Comparison of ENCODE assay signal across 27 cellular contexts in genomic region chr12:1103051-1103450, GRCh38.
"Had no signal": no experiment of that assay in that cellular context is flagged by ENCODE, and none has a peak within 500 bp of the region (broad histone marks: within the 10 kb centered on the region; RNA-seq: fewer than 3 reads in every experiment).

No MANE protein-coding gene starts in this region.

- H3K27ac ChIP-seq: epithelial cell of prostate, ovary, skin epidermis, testis, transverse colon had no signal

- H3K4me3 Mint-ChIP-seq: activated B cell treated with CpG ODN at 0.5 μM for 24 hours; activated naive CD4-positive, alpha-beta T cell treated with anti-CD3 and anti-CD28 coated beads for 36 hours; activated naive CD8-positive, alpha-beta T cell treated with anti-CD3 and anti-CD28 coated beads, Interleukin-2, amount 50 U/mL, for 24 hours; activated T-cell treated with anti-CD3 and anti-CD28 coated beads, Interleukin-2, amount 50 U/mL, for 72 hours; nephron; T-helper 2 cell treated with Interferon-gamma antibody and Interleukin-4, amounts not matched to agents 5 μg/mL and 100 μg/mL, for 36 hours had no signal

- ATAC-seq: activated naive CD8-positive, alpha-beta T cell treated with anti-CD3 and anti-CD28 coated beads, Interleukin-2, amount 50 U/mL, for 24 hours; activated T-cell treated with anti-CD3 and anti-CD28 coated beads, Interleukin-2, amount 50 U/mL, for 72 hours; left cardiac atrium; left ventricle myocardium superior; mucosa of descending colon; sciatic nerve; stimulated activated naive CD8-positive, alpha-beta T cell treated with anti-CD3 and anti-CD28 coated beads, Interleukin-15, Interleukin-2, amounts not matched to agents 100 U/mL and 50 U/mL, for 24 hours had no signal

- H3K27me3 ChIP-seq: ovary, testis, transverse colon had no signal

- H3K36me3 ChIP-seq: ovary, transverse colon had no signal

- H3K9me3 ChIP-seq: mucosa of descending colon, ovary, testis, transverse colon had no signal

- H3K27me3 Mint-ChIP-seq: activated B cell treated with CpG ODN at 0.5 μM for 24 hours; activated naive CD8-positive, alpha-beta T cell treated with anti-CD3 and anti-CD28 coated beads, Interleukin-2, amount 50 U/mL, for 24 hours; progenitor cell of endocrine pancreas had no signal

- H3K9me3 Mint-ChIP-seq: activated B cell treated with CpG ODN at 0.5 μM for 24 hours; activated naive CD4-positive, alpha-beta T cell treated with anti-CD3 and anti-CD28 coated beads for 36 hours; activated naive CD8-positive, alpha-beta T cell treated with anti-CD3 and anti-CD28 coated beads, Interleukin-2, amount 50 U/mL, for 24 hours; activated T-cell treated with anti-CD3 and anti-CD28 coated beads, Interleukin-2, amount 50 U/mL, for 72 hours; nephron; T-helper 2 cell treated with Interferon-gamma antibody and Interleukin-4, amounts not matched to agents 5 μg/mL and 100 μg/mL, for 36 hours had no signal

- DNase-seq: activated B cell treated with CpG ODN at 0.5 μM for 24 hours; activated CD4-positive, alpha-beta T cell treated with anti-CD3 and anti-CD28 coated beads, Interleukin-2, amount 50 U/mL, for 4 hours; activated effector memory CD4-positive, alpha-beta T cell treated with Interleukin-2 at 50 U/mL for 16 hours; activated naive CD4-positive, alpha-beta T cell treated with anti-CD3 and anti-CD28 coated beads for 36 hours; activated naive CD8-positive, alpha-beta T cell treated with anti-CD3 and anti-CD28 coated beads, Interleukin-2, amount 50 U/mL, for 24 hours; activated T-cell treated with anti-CD3 and anti-CD28 coated beads for 4 hours; activated T-cell treated with anti-CD3 and anti-CD28 coated beads, Interleukin-2, amount 50 U/mL, for 72 hours; amygdala; central memory CD4-positive, alpha-beta T cell; dermis blood vessel endothelial cell; effector CD4-positive, alpha-beta T cell; glutamatergic neuron; left cardiac atrium; left ventricle myocardium superior; mucosa of descending colon; ovary; stimulated activated CD4-positive, alpha-beta T cell treated with anti-CD3 and anti-CD28 coated beads, Interleukin-12 subunit alpha, Interleukin-12 subunit beta, amount 100 ng/mL, for 4 hours; stimulated activated CD4-positive, alpha-beta T cell treated with anti-CD3 and anti-CD28 coated beads, Interleukin-4, amount 100 ng/mL, for 1 hour; stimulated activated naive CD8-positive, alpha-beta T cell treated with anti-CD3 and anti-CD28 coated beads, Interleukin-15, Interleukin-2, amounts not matched to agents 100 U/mL and 50 U/mL, for 24 hours; testis; transverse colon had no signal

- H3K4me1 ChIP-seq: testis had no signal

- H3K27ac Mint-ChIP-seq: activated B cell treated with CpG ODN at 0.5 μM for 24 hours; activated naive CD4-positive, alpha-beta T cell treated with anti-CD3 and anti-CD28 coated beads for 36 hours; activated naive CD8-positive, alpha-beta T cell treated with anti-CD3 and anti-CD28 coated beads, Interleukin-2, amount 50 U/mL, for 24 hours; nephron; progenitor cell of endocrine pancreas; T-helper 2 cell treated with Interferon-gamma antibody and Interleukin-4, amounts not matched to agents 5 μg/mL and 100 μg/mL, for 36 hours had no signal

- H3K4me3 ChIP-seq: mucosa of descending colon, ovary, skin epidermis, testis, transverse colon had no signal
